In the genomic region with DNA sequence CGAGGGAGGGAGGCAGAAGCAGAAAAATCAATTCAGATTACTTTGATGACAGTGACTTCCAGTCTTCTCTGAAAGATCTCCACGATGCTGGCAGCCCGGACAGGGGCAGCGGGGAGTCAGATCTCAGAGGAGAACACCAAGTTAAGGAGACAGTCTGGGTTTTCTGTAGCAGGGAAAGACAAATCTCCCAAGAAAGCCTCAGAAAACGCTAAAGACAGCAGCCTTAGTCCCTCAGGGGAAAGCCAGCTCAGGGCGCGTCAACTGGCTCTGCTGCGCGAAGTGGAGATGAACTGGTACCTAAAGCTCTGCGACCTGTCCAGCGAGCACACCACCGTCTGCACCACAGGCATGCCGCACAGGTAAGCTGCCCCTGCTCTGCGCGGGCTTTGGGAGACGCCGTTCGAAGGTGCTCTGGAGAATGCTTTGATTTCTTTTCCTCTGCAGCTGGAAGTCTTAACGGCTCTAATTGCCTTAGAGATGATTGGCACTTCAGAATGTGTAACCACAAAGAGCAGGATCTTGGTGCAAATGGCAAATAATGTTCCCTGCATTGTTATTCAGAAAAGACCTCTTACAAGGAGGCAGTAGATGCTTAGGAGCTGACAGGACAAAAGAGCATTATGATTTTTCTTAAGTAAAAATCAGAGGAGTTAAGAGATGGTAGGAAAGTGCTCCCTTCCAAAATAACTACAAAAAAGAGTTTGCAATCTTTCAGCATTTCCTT, we compare ENCODE assay signal across 19 cellular contexts. TPM values are rescaled to one million over a fixed set of nuclear protein-coding genes. Genes with fewer than 3 reads are reported as not detected.
DNase-seq lines count a peak whose midpoint lies in the region; ATAC-seq lines count a peak whose summit lies in the region.
"Had no signal": no experiment of that assay in that cellular context is flagged by ENCODE, and none has a peak within 500 bp of the region (broad histone marks: within the 10 kb centered on the region; RNA-seq: fewer than 3 reads in every experiment).

A gene (plus strand): TSS at position 51 of the 724 bp plus-strand sequence.

- peak; percentile 31 for ATAC-seq in stimulated activated memory B cell treated with anti-CD40 and anti-IgM and Interleukin-4, amounts not matched to agents 10 μg/mL and 1 μg/mL and 100 μg/mL, for 72 hours
- no peak for ATAC-seq in GM19351 (IDR thresholded peaks at IDR 0.05; ENCODE audit: unreplicated experiment)
- ATAC-seq: PC-3, right cardiac atrium had no signal

- no peak within 1 kb of the TSS for H3K27ac Mint-ChIP-seq in stimulated activated memory B cell treated with anti-CD40 and anti-IgM and Interleukin-4, amounts not matched to agents 10 μg/mL and 1 μg/mL and 100 μg/mL, for 72 hours
- H3K27ac Mint-ChIP-seq: CD8-positive, alpha-beta memory T cell; HFFc6 had no signal

- no peaks in the 10 kb centered on the region for H3K36me3 ChIP-seq in ES-I3 (ENCODE audit: insufficient read depth, low read length)
- H3K36me3 ChIP-seq: adrenal gland had no signal

- H3K4me1 ChIP-seq in ES-I3 (ENCODE audit: insufficient read depth, low read length) = no peaks in the 10 kb centered on the region; the same call in 1 of the 2 replicates
- H3K4me1 ChIP-seq: adrenal gland had no signal

- no peaks in the 10 kb centered on the region for H3K9me3 ChIP-seq in ES-I3 (ENCODE audit: control insufficient read depth, insufficient read depth, low read length)
- H3K9me3 ChIP-seq: adrenal gland had no signal

- H3K4me3 Mint-ChIP-seq in stimulated activated memory B cell treated with anti-CD40 and anti-IgM and Interleukin-4, amounts not matched to agents 10 μg/mL and 1 μg/mL and 100 μg/mL, for 72 hours = no peak within 1 kb of the TSS
- H3K4me3 Mint-ChIP-seq: CD8-positive, alpha-beta memory T cell had no signal

- peak within 1 kb of the TSS; percentile 14; the same call in 1 of the 2 replicates for H3K9ac ChIP-seq in ES-I3 (ENCODE audit: low read depth, low read length)

- no peaks in the 10 kb centered on the region for H3K9me3 Mint-ChIP-seq in stimulated activated memory B cell treated with anti-CD40 and anti-IgM and Interleukin-4, amounts not matched to agents 10 μg/mL and 1 μg/mL and 100 μg/mL, for 72 hours
- H3K9me3 Mint-ChIP-seq: CD8-positive, alpha-beta memory T cell; HFFc6 had no signal

- H3K36me3 Mint-ChIP-seq in stimulated activated memory B cell treated with anti-CD40 and anti-IgM and Interleukin-4, amounts not matched to agents 10 μg/mL and 1 μg/mL and 100 μg/mL, for 72 hours = no peaks in the 10 kb centered on the region
- H3K36me3 Mint-ChIP-seq: CD8-positive, alpha-beta memory T cell had no signal

- H3K27me3 Mint-ChIP-seq in stimulated activated memory B cell treated with anti-CD40 and anti-IgM and Interleukin-4, amounts not matched to agents 10 μg/mL and 1 μg/mL and 100 μg/mL, for 72 hours = no peaks in the 10 kb centered on the region

- no peaks in the 10 kb centered on the region for H3K4me1 Mint-ChIP-seq in stimulated activated memory B cell treated with anti-CD40 and anti-IgM and Interleukin-4, amounts not matched to agents 10 μg/mL and 1 μg/mL and 100 μg/mL, for 72 hours

- DNase-seq in NCI-H2227 treated with DMSO at 0.1 percent for 48 hours (lab: John Stamatoyannopoulos, UW) (peak; percentile 30), amygdala (lab: John Stamatoyannopoulos, UW) (no peak), NCI-H2029 (lab: John Stamatoyannopoulos, UW) (no peak)
- DNase-seq: activated CD4-positive, alpha-beta T cell treated with anti-CD3 and anti-CD28 coated beads, Interleukin-2, amount 50 U/mL, for 48 hours; activated gamma-delta T cell; adrenal gland; caudate nucleus; CD8-positive, alpha-beta memory T cell; DND-41; foreskin melanocyte; HFFc6; kidney glomerular epithelial cell; PC-3; T-helper 2 cell had no signal

- in situ Hi-C loops in endometrial microvascular endothelial cells (cut with HindIII; ENCODE audit: inconsistent ontology term, low pct_unique_long_range_greater_than_20kb, low sequenced_read_pairs) = no loop called here

RNA-seq across cellular contexts. Expression of the gene that starts here (rescaled TPM):
- total RNA-seq in endometrial microvascular endothelial cells (ENCODE audit: inconsistent ontology term) = 14.3 TPM
- total RNA-seq: CD8-positive, alpha-beta memory T cell; HFFc6; PC-3 had no signal
